In genomic region chr7:7968544-7969305, GRCh38 we compare ENCODE assay signal across 8 cellular contexts. TPM values are rescaled to one million over a fixed set of nuclear protein-coding genes. Genes with fewer than 3 reads are reported as not detected.
DNase-seq lines count a peak whose midpoint lies in the region; ATAC-seq, FAIRE-seq and TF ChIP-seq lines count a peak whose summit lies in the region.

GLCCI1 (plus strand) TSS chr7:7968796; CDS start chr7:7969351, 555 bp downstream.

- H3K9me3 ChIP-seq in smooth muscle cell (replicated peaks; ENCODE audit: low read depth), result no peaks in the 10 kb centered on the region

- H3K4me2 ChIP-seq in smooth muscle cell, result peak within 1 kb of the TSS; percentile 90

- POLR2A ChIA-PET in AG04449 (lab: Yijun Ruan, JAX), result interaction anchor here (0.6 kb wide), 1 partner anchor 127 kb away, joined by 4 read pairs; no protein-coding TSS in a partner anchor

- H2AFZ ChIP-seq in smooth muscle cell (ENCODE audit: low read depth), result peak within 1 kb of the TSS; percentile 75

- under 1% methylated on average over 53 of the region's 77 CpGs for WGBS in smooth muscle cell (ENCODE audit: low lambda C conversion rate)

- H3K36me3 ChIP-seq in bronchial epithelial cell (ENCODE audit: control insufficient read depth, insufficient read depth, low read length) (no peaks in the 10 kb centered on the region), smooth muscle cell (ENCODE audit: low read depth) (no peaks in the 10 kb centered on the region)

- peak within 1 kb of the TSS; percentile 87 for H3K9ac ChIP-seq in smooth muscle cell (ENCODE audit: low read depth)

- TF ChIP-seq CTCF in AG04449 (IDR thresholded peaks at IDR 0.05; ENCODE audit: insufficient read depth, low read length, missing control alignments) (no peak), WI38 (IDR thresholded peaks at IDR 0.05; ENCODE audit: low read depth, low read length) (no peak), bronchial epithelial cell (IDR thresholded peaks at IDR 0.05; ENCODE audit: insufficient read depth, low read length, severe bottlenecking) (no peak), smooth muscle cell (IDR thresholded peaks at IDR 0.05; ENCODE audit: borderline replicate concordance, insufficient read depth, poor library complexity, severe bottlenecking) (no peak)

- FAIRE-seq in bronchial epithelial cell (lab: Jason Lieb, UNC), result no peak

- DNase-seq in AG04449 (ENCODE audit: low read depth, low spot score) (peak; percentile 76), NCI-H2227 treated with DMSO at 0.1 percent for 48 hours (lab: John Stamatoyannopoulos, UW) (peak; percentile 92), bronchial epithelial cell (ENCODE audit: low read depth) (peak; percentile 91), iPS-NIHi7 (ENCODE audit: extremely low spot score) (peak; percentile 97), smooth muscle cell (lab: John Stamatoyannopoulos, UW; ENCODE audit: unreplicated experiment) (peak; percentile 82)

- CTCF ChIA-PET in AG04449 (lab: Yijun Ruan, JAX), result interaction anchor here (0.7 to 4.6 kb wide), 3 partner anchors 10 to 288 kb away, joined by 3 to 23 read pairs (median 4); no protein-coding TSS in a partner anchor

- H3K4me1 ChIP-seq in smooth muscle cell (ENCODE audit: low read depth), result peaks cover 27% of the 10 kb centered on the region

- H3K27ac ChIP-seq in smooth muscle cell (ENCODE audit: low read depth), result peak within 1 kb of the TSS; percentile 88

- H3K79me2 ChIP-seq in smooth muscle cell (ENCODE audit: low read depth), result peaks cover 47% of the 10 kb centered on the region

- H3K4me3 ChIP-seq in AG04449 (ENCODE audit: low read depth, low read length) (peak within 1 kb of the TSS; percentile 82), WI38 (ENCODE audit: low read depth, low read length) (peak within 1 kb of the TSS; percentile 82), bronchial epithelial cell (ENCODE audit: low read depth, low read length) (peak within 1 kb of the TSS; percentile 87), smooth muscle cell (peak within 1 kb of the TSS; percentile 82)

- ATAC-seq in GM18907 (IDR thresholded peaks at IDR 0.05; ENCODE audit: unreplicated experiment), result peak; percentile 86
- peak; percentile 82 for ATAC-seq in HG03159 (IDR thresholded peaks at IDR 0.05; ENCODE audit: unreplicated experiment)

- no peaks in the 10 kb centered on the region for H3F3A ChIP-seq in smooth muscle cell (ENCODE audit: low read depth)

- H4K20me1 ChIP-seq in smooth muscle cell (ENCODE audit: low read depth), result peaks cover 41% of the 10 kb centered on the region

- H3K27me3 ChIP-seq in bronchial epithelial cell (ENCODE audit: control insufficient read depth, insufficient read depth, low read length), result no peaks in the 10 kb centered on the region
- H3K27me3 ChIP-seq in smooth muscle cell (ENCODE audit: low read depth), result no peaks in the 10 kb centered on the region

RNA-seq across cellular contexts. Expression of gene GLCCI1, which starts in this region (rescaled TPM):
- total RNA-seq in bronchial epithelial cell (2.1 and 2.8 TPM in 2 replicates), smooth muscle cell (39.9 and 69.9 TPM in 2 replicates)
- polyA plus RNA-seq in smooth muscle cell, result 37.7 and 39.0 TPM in 2 replicates

Comparison
In these comparisons a context has a peak if more than half of its experiments do, and no peak if none do; other contexts are left out.
1. Peak in every context shown above with its lines: DNase-seq, ATAC-seq, H3K4me3 ChIP-seq and H3K27ac ChIP-seq.
2. RNA of gene GLCCI1 (total RNA-seq): 39.9 to 69.9 TPM in smooth muscle cell; 2.1 to 2.8 TPM in bronchial epithelial cell; every median in the first group is over 10 times any median in the second.